1 cellular context compared by ENCODE assay signal in the genomic region with DNA sequence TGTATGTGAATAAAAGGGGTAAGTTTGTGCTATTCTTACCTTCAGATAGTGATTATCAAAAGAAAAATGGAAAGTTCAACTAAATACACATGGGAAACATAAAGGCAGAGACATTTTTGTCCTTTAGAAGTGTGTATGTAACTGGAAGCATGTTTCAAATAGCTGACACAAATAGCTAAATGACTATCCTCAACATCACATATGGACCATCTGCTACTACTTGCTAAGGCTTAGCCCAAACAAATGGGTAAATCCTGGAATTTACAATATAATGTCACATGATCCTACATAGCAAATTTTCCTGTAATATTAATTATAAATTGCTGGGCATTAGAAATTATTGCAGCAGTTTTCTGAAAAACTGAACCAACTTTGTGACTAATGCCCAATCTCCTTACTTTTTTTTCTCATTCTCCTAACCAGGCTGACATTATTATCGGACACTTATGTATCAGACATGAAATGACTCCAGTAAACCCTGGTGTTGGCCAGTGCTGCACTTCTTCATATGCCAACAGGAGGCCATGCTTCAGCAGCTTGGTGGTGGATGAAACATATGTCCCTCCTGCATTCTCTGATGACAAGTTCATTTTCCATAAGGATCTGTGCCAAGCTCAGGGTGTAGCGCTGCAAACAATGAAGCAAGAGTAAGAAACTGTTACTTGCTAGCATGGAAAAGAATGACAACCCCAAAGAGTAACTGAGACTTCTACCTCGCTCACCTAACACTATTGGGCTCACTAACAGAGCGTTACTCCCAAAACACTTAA.
TF ChIP-seq lines count a peak whose summit lies in the region.

No MANE protein-coding gene starts in this region.

TF ChIP-seq in H1, 55 proteins besides CTCF, POLR2A, EP300 and RAD21:
- TF ChIP-seq YY1 (IDR thresholded peaks at IDR 0.05; ENCODE audit: low read depth, low read length) (no peak), HDAC6 (IDR thresholded peaks at IDR 0.05; ENCODE audit: low read depth, low read length) (no peak), RXRA (IDR thresholded peaks at IDR 0.05; ENCODE audit: insufficient read depth, low read depth, low read length) (no peak), SAP30 (IDR thresholded peaks at IDR 0.05; ENCODE audit: insufficient read depth, insufficient replicate concordance, low read length) (no peak), TCF12 (IDR thresholded peaks at IDR 0.05; ENCODE audit: low read depth, low read length) (no peak), KDM1A (IDR thresholded peaks at IDR 0.05; ENCODE audit: borderline replicate concordance, low read length) (no peak), SUZ12 (IDR thresholded peaks at IDR 0.05; ENCODE audit: low read length) (no peak), SP4 (IDR thresholded peaks at IDR 0.05; ENCODE audit: low read length) (no peak), JUND (IDR thresholded peaks at IDR 0.05; ENCODE audit: low read length) (no peak)
TF ChIP-seq in H1: peak in this region for 0.
